In genomic region chr10:95416270-95416669, GRCh38 we compare ENCODE assay signal across 23 cellular contexts.
A peak's percentile ranks its signal among the peaks of the same experiment; 100 is the strongest.
DNase-seq lines count a peak whose midpoint lies in the region; ATAC-seq and TF ChIP-seq lines count a peak whose summit lies in the region.
"Had no signal": no experiment of that assay in that cellular context is flagged by ENCODE, and none has a peak within 500 bp of the region (broad histone marks: within the 10 kb centered on the region; RNA-seq: fewer than 3 reads in every experiment).

No MANE protein-coding gene starts in this region.

- peak overlapping the region; percentile 88 for H3K27ac ChIP-seq in cingulate gyrus (ENCODE audit: low read depth, low read length)
- peak overlapping the region; percentile 90 to 95 for H3K27ac ChIP-seq in thoracic aorta
- H3K27ac ChIP-seq: lower lobe of right lung had no signal

- H3K36me3 ChIP-seq in adipocyte (ENCODE audit: control insufficient read depth, insufficient read depth, low read length, severe bottlenecking) (peaks cover 8% of the 10 kb centered on the region), thoracic aorta (peaks cover 45% of the 10 kb centered on the region)
- H3K36me3 ChIP-seq: HAP-1 had no signal

- peaks cover 48% of the 10 kb centered on the region for H3K4me1 ChIP-seq in adipocyte (ENCODE audit: control insufficient read depth, insufficient read depth, low read length)
- H3K4me1 ChIP-seq in thoracic aorta (ENCODE audit: control insufficient read depth in 1 of 2, low read depth in 2 of 2), result peaks cover 58 to 99% of the 10 kb centered on the region in 2 donors
- H3K4me1 ChIP-seq: HAP-1, lower lobe of right lung had no signal

- H3K9ac ChIP-seq in adipocyte (ENCODE audit: low read length), result peak overlapping the region; percentile 74

- H3K27me3 ChIP-seq in adipocyte (replicated peaks; ENCODE audit: control insufficient read depth, insufficient read depth, low read length), result no peaks in the 10 kb centered on the region
- no peaks in the 10 kb centered on the region for H3K27me3 ChIP-seq in thoracic aorta (replicated peaks; ENCODE audit: insufficient read depth)

- H3K4me1 Mint-ChIP-seq in nephron, result peaks cover 24% of the 10 kb centered on the region
- H3K4me1 Mint-ChIP-seq: activated B cell treated with CpG ODN at 0.5 μM for 24 hours; stimulated activated effector memory CD8-positive, alpha-beta T cell treated with anti-CD3 and anti-CD28 coated beads, Interleukin-12 subunit alpha, Interleukin-12 subunit beta, amount 100 ng/mL, for 72 hours had no signal

- H3K36me3 Mint-ChIP-seq in nephron (ENCODE audit: low read depth), result peaks cover 6% of the 10 kb centered on the region
- H3K36me3 Mint-ChIP-seq: CD8-positive, alpha-beta T cell; stimulated activated effector memory CD8-positive, alpha-beta T cell treated with anti-CD3 and anti-CD28 coated beads, Interleukin-12 subunit alpha, Interleukin-12 subunit beta, amount 100 ng/mL, for 72 hours had no signal

- DNase-seq in adipocyte (ENCODE audit: low read depth), result no peak
- DNase-seq in thoracic aorta (ENCODE audit: low spot score), result no peak
- DNase-seq in GM20000 (ENCODE audit: low spot score), result no peak
- DNase-seq in kidney tubule cell (ENCODE audit: low spot score), result no peak
- DNase-seq: activated B cell treated with CpG ODN at 0.5 μM for 24 hours; activated CD8-positive, alpha-beta T cell treated with anti-CD3 and anti-CD28 coated beads, Interleukin-2, amount 10 ng/mL, durations not matched to agents 7 days and 5 days; activated naive CD4-positive, alpha-beta T cell treated with Interleukin-2 at 50 U/mL for 16 hours; activated T-cell treated with anti-CD3 and anti-CD28 coated beads, Interleukin-2, amount 50 U/mL, for 1 hour; amygdala; CD8-positive, alpha-beta T cell; DMS153; lower lobe of right lung; NCI-H1092; NCI-H2029; NCI-H446 treated with DMSO at 0.1 percent for 48 hours; NK-92 treated with Interleukin-12 subunit alpha and Interleukin-12 subunit beta, amount 100 ng/mL, for 24 hours; occipital lobe had no signal

- H3K9me3 ChIP-seq in adipocyte (ENCODE audit: control insufficient read depth, low read length) (no peaks in the 10 kb centered on the region), thoracic aorta (no peaks in the 10 kb centered on the region)
- H3K9me3 ChIP-seq: HAP-1, lower lobe of right lung had no signal

- ATAC-seq in thoracic aorta (ENCODE audit: insufficient number of reproducible peaks, low FRiP score, low read depth) (no peak), GM19455 (IDR thresholded peaks at IDR 0.05; ENCODE audit: unreplicated experiment) (no peak)
- ATAC-seq: activated CD8-positive, alpha-beta T cell treated with anti-CD3 and anti-CD28 coated beads, Interleukin-2, amount 10 ng/mL, durations not matched to agents 7 days and 5 days; CD8-positive, alpha-beta T cell; lower lobe of right lung; SK-N-SH treated with all-trans-retinoic acid at 6 μM for 48 hours had no signal

- no peak overlapping the region for H3K4me3 Mint-ChIP-seq in nephron
- H3K4me3 Mint-ChIP-seq: activated B cell treated with CpG ODN at 0.5 μM for 24 hours; activated CD8-positive, alpha-beta T cell treated with anti-CD3 and anti-CD28 coated beads, Interleukin-2, amount 10 ng/mL, durations not matched to agents 7 days and 5 days; CD8-positive, alpha-beta T cell; stimulated activated effector memory CD8-positive, alpha-beta T cell treated with anti-CD3 and anti-CD28 coated beads, Interleukin-12 subunit alpha, Interleukin-12 subunit beta, amount 100 ng/mL, for 72 hours had no signal

- H3K27me3 Mint-ChIP-seq in nephron (ENCODE audit: low read depth), result no peaks in the 10 kb centered on the region
- H3K27me3 Mint-ChIP-seq: activated B cell treated with CpG ODN at 0.5 μM for 24 hours had no signal

- TF ChIP-seq CTCF in nephron (IDR thresholded peaks at IDR 0.05; ENCODE audit: unreplicated experiment in 3 of 3) (no peak), thoracic aorta (IDR thresholded peaks at IDR 0.05) (no peak), GM20000 (IDR thresholded peaks at IDR 0.05; ENCODE audit: extremely low read depth, missing control alignments) (no peak)

- H3K9me3 Mint-ChIP-seq in nephron, result no peaks in the 10 kb centered on the region
- H3K9me3 Mint-ChIP-seq: activated B cell treated with CpG ODN at 0.5 μM for 24 hours; CD8-positive, alpha-beta T cell; stimulated activated effector memory CD8-positive, alpha-beta T cell treated with anti-CD3 and anti-CD28 coated beads, Interleukin-12 subunit alpha, Interleukin-12 subunit beta, amount 100 ng/mL, for 72 hours had no signal

- H3K4me3 ChIP-seq in adipocyte (ENCODE audit: low read length) (peak overlapping the region; percentile 71), thoracic aorta (no peak overlapping the region)
- H3K4me3 ChIP-seq: HAP-1, lower lobe of right lung had no signal

- peak overlapping the region; percentile 49 to 88 (median 87) for H3K27ac Mint-ChIP-seq in nephron
- H3K27ac Mint-ChIP-seq: activated B cell treated with CpG ODN at 0.5 μM for 24 hours; activated CD8-positive, alpha-beta T cell treated with anti-CD3 and anti-CD28 coated beads, Interleukin-2, amount 10 ng/mL, durations not matched to agents 7 days and 5 days; CD8-positive, alpha-beta T cell; stimulated activated effector memory CD8-positive, alpha-beta T cell treated with anti-CD3 and anti-CD28 coated beads, Interleukin-12 subunit alpha, Interleukin-12 subunit beta, amount 100 ng/mL, for 72 hours had no signal
